Comparison of ENCODE assay signal across 28 cellular contexts in the genomic region with DNA sequence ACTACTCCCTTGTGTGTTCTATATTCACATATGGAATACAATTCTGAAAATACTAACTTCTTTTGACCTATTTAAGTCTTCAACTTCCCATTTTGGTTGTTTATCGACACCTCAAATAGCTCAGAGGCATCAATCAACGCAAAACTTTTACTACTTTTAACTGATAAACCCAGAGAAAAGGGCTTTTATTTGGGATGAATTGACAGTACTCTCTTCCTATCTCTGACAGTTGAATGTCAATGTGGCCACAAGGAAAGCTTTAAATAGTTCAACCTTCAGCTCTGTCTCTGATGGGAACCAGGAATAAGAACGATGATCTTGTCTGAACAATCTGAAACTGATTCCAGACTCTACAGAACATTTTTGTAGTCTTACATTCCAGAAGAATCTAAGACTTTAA. TPM values are rescaled to one million over a fixed set of nuclear protein-coding genes. Genes with fewer than 3 reads are reported as not detected.
DNase-seq lines count a peak whose midpoint lies in the region; ATAC-seq, FAIRE-seq and TF ChIP-seq lines count a peak whose summit lies in the region.
"Had no signal": no experiment of that assay in that cellular context is flagged by ENCODE, and none has a peak within 500 bp of the region (broad histone marks: within the 10 kb centered on the region; RNA-seq: fewer than 3 reads in every experiment).

No MANE protein-coding gene starts in this region.

- peak overlapping the region; percentile 62 to 87 (median 78); a peak in 21 of 22 replicates for H3K9ac ChIP-seq in BLaER1 treated with 17β-estradiol and CSF1 and Interleukin-3, amounts not matched to agents 10 nM and 100 nM
- H3K9ac ChIP-seq in K562 (ENCODE audit: insufficient read depth in 1 of 2, low read depth in 2 of 2, low read length in 2 of 2) = no peak overlapping the region

- no peak for FAIRE-seq in K562 (lab: Jason Lieb, UNC)
- FAIRE-seq: G401.6 had no signal

- no peak for ATAC-seq in K562
- ATAC-seq in activated CD8-positive, alpha-beta T cell treated with anti-CD3 and anti-CD28 coated beads, Interleukin-2, amount 10 ng/mL, durations not matched to agents 7 days and 5 days = no peak
- ATAC-seq in HG03097 (IDR thresholded peaks at IDR 0.05; ENCODE audit: low FRiP score, unreplicated experiment) = no peak
- ATAC-seq: HCT116, psoas muscle, sciatic nerve had no signal

- H2AFZ ChIP-seq in K562 (ENCODE audit: low read depth, low read length) (0 out of 2 replicates have a peak overlapping the region, but pooled peaks have one; percentile 44), neuron (ENCODE audit: low read depth, low read length) (peak overlapping the region; percentile 9)

- no peaks in the 10 kb centered on the region for H4K20me1 ChIP-seq in BLaER1 treated with 17β-estradiol and CSF1 and Interleukin-3, amounts not matched to agents 10 nM and 100 nM
- H4K20me1 ChIP-seq in K562 (replicated peaks; ENCODE audit: control insufficient read depth, insufficient read depth, low read length) = no peaks in the 10 kb centered on the region

- DNase-seq in KBM-7 (peak; percentile 74), K562 (ENCODE audit: extremely low read depth in 1 of 4, low spot score in 3 of 4) (no peak), glutamatergic neuron (no peak), NCI-H2107 treated with DMSO at 0.1 percent for 48 hours (lab: John Stamatoyannopoulos, UW; ENCODE audit: unreplicated experiment) (no peak)
- DNase-seq in activated CD8-positive, alpha-beta T cell treated with anti-CD3 and anti-CD28 coated beads, Interleukin-2, amount 10 ng/mL, durations not matched to agents 7 days and 5 days = no peak
- DNase-seq: activated CD4-positive, alpha-beta T cell treated with anti-CD3 and anti-CD28 coated beads, Interleukin-2, amount 10 ng/mL, durations not matched to agents 24 days and 14 days; amniotic stem cell; BE2C; Caco-2; immature natural killer cell; IMR-90; mesenchymal stem cell; NCI-H2029; NCI-H524; psoas muscle; SIG-M5; stimulated activated CD4-positive, alpha-beta T cell treated with anti-CD3 and anti-CD28 coated beads, Interleukin-4, amount 100 ng/mL, for 1 hour; WERI-Rb-1 had no signal

- no peaks in the 10 kb centered on the region for H3K36me3 ChIP-seq in BLaER1 treated with 17β-estradiol and CSF1 and Interleukin-3, amounts not matched to agents 10 nM and 100 nM
- H3K36me3 ChIP-seq in K562 (ENCODE audit: control insufficient read depth, insufficient read depth, low read length) (no peaks in the 10 kb centered on the region), neuron (ENCODE audit: insufficient read depth, low read length) (no peaks in the 10 kb centered on the region)
- H3K36me3 ChIP-seq: BE2C, breast epithelium, tibial nerve, WERI-Rb-1 had no signal

- peak overlapping the region; percentile 76 to 92 (median 87) for H3K4me2 ChIP-seq in BLaER1 treated with 17β-estradiol and CSF1 and Interleukin-3, amounts not matched to agents 10 nM and 100 nM
- no peak overlapping the region; the same call in 1 of the 2 replicates for H3K4me2 ChIP-seq in K562 (ENCODE audit: insufficient read depth, low read length)

- peak overlapping the region; percentile 66 to 97 (median 91); a peak in 21 of 22 replicates for H3K27ac ChIP-seq in BLaER1 treated with 17β-estradiol and CSF1 and Interleukin-3, amounts not matched to agents 10 nM and 100 nM
- no peak overlapping the region for H3K27ac ChIP-seq in K562 (ENCODE audit: extremely low read depth, low read depth, low read length)
- H3K27ac ChIP-seq: breast epithelium, psoas muscle, tibial nerve, WERI-Rb-1 had no signal

- no peaks in the 10 kb centered on the region for H3K9me3 Mint-ChIP-seq in activated CD8-positive, alpha-beta T cell treated with anti-CD3 and anti-CD28 coated beads, Interleukin-2, amount 10 ng/mL, durations not matched to agents 7 days and 5 days (ENCODE audit: insufficient read depth)
- H3K9me3 Mint-ChIP-seq in glutamatergic neuron (ENCODE audit: unreplicated experiment) = no peaks in the 10 kb centered on the region
- H3K9me3 Mint-ChIP-seq: activated CD4-positive, alpha-beta T cell treated with anti-CD3 and anti-CD28 coated beads, Interleukin-2, amount 10 ng/mL, durations not matched to agents 24 days and 14 days; activated naive CD4-positive, alpha-beta T cell treated with anti-CD3 and anti-CD28 coated beads, Interleukin-2, amount 50 U/mL, for 24 hours; immature natural killer cell; T-helper 2 cell treated with Interferon-gamma antibody and Interleukin-4, amounts not matched to agents 5 μg/mL and 100 μg/mL, for 36 hours had no signal

- H3K79me2 ChIP-seq in K562 (ENCODE audit: control insufficient read depth, insufficient read depth, low read length) = no peaks in the 10 kb centered on the region

- in situ Hi-C loops in KBM-7 (cut with MboI; ENCODE audit: low pct_unique_long_range_greater_than_20kb, low sequenced_read_pairs) = no loop called here
- in situ Hi-C loops in K562 (cut with MboI) = no loop called here

- H3K27me3 ChIP-seq in BLaER1 treated with 17β-estradiol and CSF1 and Interleukin-3, amounts not matched to agents 10 nM and 100 nM = no peaks in the 10 kb centered on the region
- no peaks in the 10 kb centered on the region for H3K27me3 ChIP-seq in K562 (ENCODE audit: control insufficient read depth in 2 of 2, insufficient read depth in 2 of 2, low read length in 2 of 2)
- no peaks in the 10 kb centered on the region for H3K27me3 ChIP-seq in neuron (ENCODE audit: insufficient read depth, low read length)
- H3K27me3 ChIP-seq: BE2C, breast epithelium, tibial nerve had no signal

- TF ChIP-seq CTCF in K562 (IDR thresholded peaks at IDR 0.05 in 2 of 3, conservative IDR thresholded peaks at IDR 0.05 in 1 of 3; ENCODE audit: insufficient read depth in 2 of 3, low read depth in 1 of 3, low read length in 3 of 3) = no peak
- no peak for TF ChIP-seq CTCF in glutamatergic neuron (IDR thresholded peaks at IDR 0.05; ENCODE audit: partially characterized antibody, unreplicated experiment)

- no peak overlapping the region for H3K4me3 Mint-ChIP-seq in activated CD8-positive, alpha-beta T cell treated with anti-CD3 and anti-CD28 coated beads, Interleukin-2, amount 10 ng/mL, durations not matched to agents 7 days and 5 days
- no peak overlapping the region for H3K4me3 Mint-ChIP-seq in glutamatergic neuron (ENCODE audit: unreplicated experiment)
- H3K4me3 Mint-ChIP-seq: activated CD4-positive, alpha-beta T cell treated with anti-CD3 and anti-CD28 coated beads, Interleukin-2, amount 10 ng/mL, durations not matched to agents 24 days and 14 days; activated naive CD4-positive, alpha-beta T cell treated with anti-CD3 and anti-CD28 coated beads, Interleukin-2, amount 50 U/mL, for 24 hours; immature natural killer cell; T-helper 2 cell treated with Interferon-gamma antibody and Interleukin-4, amounts not matched to agents 5 μg/mL and 100 μg/mL, for 36 hours had no signal

- CTCF ChIA-PET in K562 (lab: Yijun Ruan, JAX; ENCODE audit: low intra/inter-chr PET ratio) = no interaction called here
- CTCF ChIA-PET in activated CD8-positive, alpha-beta T cell treated with anti-CD3 and anti-CD28 coated beads, Interleukin-2, amount 10 ng/mL, durations not matched to agents 7 days and 5 days (lab: Charles Lee) = no interaction called here

- H3K9me3 ChIP-seq in BLaER1 treated with 17β-estradiol and CSF1 and Interleukin-3, amounts not matched to agents 10 nM and 100 nM (replicated peaks in 1 of 11) = peaks cover 0 to 14% (median 11%) of the 10 kb centered on the region in 11 experiments; a peak in 12 of 22 replicates
- H3K9me3 ChIP-seq in K562 (replicated peaks; ENCODE audit: control insufficient read depth, insufficient read depth, low read depth, low read length) (no peaks in the 10 kb centered on the region), neuron (ENCODE audit: low read length) (no peaks in the 10 kb centered on the region)
- H3K9me3 ChIP-seq: BE2C, breast epithelium, Caco-2, psoas muscle, tibial nerve had no signal

- H3K36me3 Mint-ChIP-seq in activated CD8-positive, alpha-beta T cell treated with anti-CD3 and anti-CD28 coated beads, Interleukin-2, amount 10 ng/mL, durations not matched to agents 7 days and 5 days (ENCODE audit: low read depth) = no peaks in the 10 kb centered on the region
- H3K36me3 Mint-ChIP-seq in glutamatergic neuron (ENCODE audit: unreplicated experiment) = no peaks in the 10 kb centered on the region
- H3K36me3 Mint-ChIP-seq: activated naive CD4-positive, alpha-beta T cell treated with anti-CD3 and anti-CD28 coated beads, Interleukin-2, amount 50 U/mL, for 24 hours; immature natural killer cell had no signal

- no TSS peak for BruUV-seq in K562 (replicated peaks; lab: Mats Ljungman, UMichigan)

- intact Hi-C loops in K562 (cut with micrococcal nuclease) = no loop called here

- TF ChIP-seq EP300 in K562 (IDR thresholded peaks at IDR 0.05; ENCODE audit: low read length) = no peak

- POLR2A ChIA-PET in K562 (lab: Yijun Ruan, JAX) = interaction anchor here (1.0 kb wide), 1 partner anchor 15 kb away, joined by 3 read pairs; no protein-coding TSS in a partner anchor
- POLR2A ChIA-PET in activated CD8-positive, alpha-beta T cell treated with anti-CD3 and anti-CD28 coated beads, Interleukin-2, amount 10 ng/mL, durations not matched to agents 7 days and 5 days (lab: Charles Lee) = no interaction called here

- no peak overlapping the region for H3K27ac Mint-ChIP-seq in activated CD8-positive, alpha-beta T cell treated with anti-CD3 and anti-CD28 coated beads, Interleukin-2, amount 10 ng/mL, durations not matched to agents 7 days and 5 days
- no peak overlapping the region for H3K27ac Mint-ChIP-seq in glutamatergic neuron (ENCODE audit: unreplicated experiment)
- H3K27ac Mint-ChIP-seq: activated CD4-positive, alpha-beta T cell treated with anti-CD3 and anti-CD28 coated beads, Interleukin-2, amount 10 ng/mL, durations not matched to agents 24 days and 14 days; activated naive CD4-positive, alpha-beta T cell treated with anti-CD3 and anti-CD28 coated beads, Interleukin-2, amount 50 U/mL, for 24 hours; immature natural killer cell; T-helper 2 cell treated with Interferon-gamma antibody and Interleukin-4, amounts not matched to agents 5 μg/mL and 100 μg/mL, for 36 hours had no signal

- H3K4me1 ChIP-seq in BLaER1 treated with 17β-estradiol and CSF1 and Interleukin-3, amounts not matched to agents 10 nM and 100 nM = peaks cover 64 to 99% (median 86%) of the 10 kb centered on the region in 10 experiments
- H3K4me1 ChIP-seq in K562 (replicated peaks in 1 of 2; ENCODE audit: control insufficient read depth in 2 of 2, insufficient read depth in 2 of 2, low read length in 2 of 2) (peaks cover 6 to 22% of the 10 kb centered on the region in 2 experiments; a peak in 4 of 5 replicates), neuron (ENCODE audit: insufficient read depth, low read length) (peaks cover 7% of the 10 kb centered on the region)
- H3K4me1 ChIP-seq: psoas muscle had no signal

- H3K4me3 ChIP-seq in BLaER1 treated with 17β-estradiol and CSF1 and Interleukin-3, amounts not matched to agents 10 nM and 100 nM = peak overlapping the region; percentile 3 to 37 (median 16); a peak in 13 of 20 replicates
- H3K4me3 ChIP-seq in K562 (no peak overlapping the region), neuron (ENCODE audit: low read length) (no peak overlapping the region)
- H3K4me3 ChIP-seq: breast epithelium, psoas muscle, tibial nerve had no signal

- TF ChIP-seq RAD21 in K562 (CRISPR knock-in tag; conservative IDR thresholded peaks at IDR 0.05 in 1 of 2, IDR thresholded peaks at IDR 0.05 in 1 of 2) = no peak

- H3K4me1 Mint-ChIP-seq in activated CD8-positive, alpha-beta T cell treated with anti-CD3 and anti-CD28 coated beads, Interleukin-2, amount 10 ng/mL, durations not matched to agents 7 days and 5 days (ENCODE audit: low read depth) = no peaks in the 10 kb centered on the region
- H3K4me1 Mint-ChIP-seq in glutamatergic neuron (ENCODE audit: low read depth, unreplicated experiment) = no peaks in the 10 kb centered on the region
- H3K4me1 Mint-ChIP-seq: immature natural killer cell had no signal

- H3K27me3 Mint-ChIP-seq in activated CD8-positive, alpha-beta T cell treated with anti-CD3 and anti-CD28 coated beads, Interleukin-2, amount 10 ng/mL, durations not matched to agents 7 days and 5 days (ENCODE audit: low read depth) = peaks cover 7% of the 10 kb centered on the region
- H3K27me3 Mint-ChIP-seq in glutamatergic neuron (ENCODE audit: unreplicated experiment) = no peaks in the 10 kb centered on the region
- H3K27me3 Mint-ChIP-seq: activated naive CD4-positive, alpha-beta T cell treated with anti-CD3 and anti-CD28 coated beads, Interleukin-2, amount 50 U/mL, for 24 hours had no signal

- 3% methylated on average over 3 of the region's 3 CpGs for WGBS in K562 (ENCODE audit: insufficient coverage, low coverage, missing lambda C conversion rate)

- H3K9me1 ChIP-seq in K562 (ENCODE audit: control insufficient read depth, insufficient read depth, low read length) = no peaks in the 10 kb centered on the region

- TF ChIP-seq POLR2A in K562 (conservative IDR thresholded peaks at IDR 0.05) = no peak

RNA-seq across cellular contexts. Expression of a gene that starts 53.9 kb away (rescaled TPM):
- total RNA-seq in K562 (2011; cell fraction: chromatin; rRNA removed; ENCODE audit: low replicate concordance) = 6.2 and 19.0 TPM in 2 replicates
- 4.0 and 5.5 TPM in 2 replicates for total RNA-seq in K562 (2011; cell fraction: nucleolus; rRNA removed)
- 8.2 and 9.7 TPM in 2 replicates for total RNA-seq in K562 (2011; cell fraction: nucleoplasm; rRNA removed)
- total RNA-seq in K562 (2014; rRNA removed) = 7.0 and 8.4 TPM in 2 replicates
- 13.7 and 14.7 TPM in 2 replicates for total RNA-seq in K562 (2014; rRNA removed; fragmentation: Illumina TruSeq; extraction: Trizol)
- 13.5 and 13.9 TPM in 2 replicates for total RNA-seq in K562 (2015; rRNA removed; fragmentation: Illumina TruSeq; extraction: Trizol)
- 9.9 and 10.7 TPM in 2 replicates for total RNA-seq in K562 (2021)
- 9.7 and 11.1 TPM in 2 replicates for polyA plus RNA-seq in K562 (2011; rRNA removed)
- polyA plus RNA-seq in K562 (2011; cell fraction: cytosol; rRNA removed) = 2.5 and 5.2 TPM in 2 replicates
- 8.4 and 11.7 TPM in 2 replicates for polyA plus RNA-seq in K562 (2011; cell fraction: nucleus; rRNA removed)
- polyA plus RNA-seq in K562 (2012) = 5.0 TPM in 2 replicates
- 6.7 and 7.5 TPM in 2 replicates for polyA plus RNA-seq in K562 (2014; fragmentation: Illumina TruSeq; extraction: Trizol)
- polyA plus RNA-seq in K562 (2014; fragmentation: Nextera tagmentation; extraction: Ambion mirVana) = 1 to 10 TPM; 3.9 to 6.9 TPM
- 4.7 and 4.9 TPM in 2 replicates for polyA plus RNA-seq in K562 (2014; rRNA removed)
- 31.1 and 33.0 TPM in 2 replicates for polyA minus RNA-seq in K562 (2011; rRNA and poly(A)+ RNA removed)
- 9.0 and 11.6 TPM in 2 replicates for polyA minus RNA-seq in K562 (2011; cell fraction: cytosol; rRNA and poly(A)+ RNA removed)
- 8.8 and 15.7 TPM in 2 replicates for polyA minus RNA-seq in K562 (2011; cell fraction: nucleus; rRNA and poly(A)+ RNA removed)
- 10 to 100 TPM; 24.1 to 25.1 TPM for total RNA-seq in activated CD8-positive, alpha-beta T cell treated with anti-CD3 and anti-CD28 coated beads, Interleukin-2, amount 10 ng/mL, durations not matched to agents 7 days and 5 days
- 10.1 TPM for total RNA-seq in glutamatergic neuron (ENCODE audit: unreplicated experiment)

Comparison
In these comparisons a context has a peak if more than half of its experiments do, and no peak if none do; other contexts are left out.
1. H3K4me3 ChIP-seq: peak in BLaER1 treated with 17β-estradiol and CSF1 and Interleukin-3, amounts not matched to agents 10 nM and 100 nM (10 of 10); none in K562 (single experiment) and neuron (single experiment).
2. H3K9ac ChIP-seq: peak in BLaER1 treated with 17β-estradiol and CSF1 and Interleukin-3, amounts not matched to agents 10 nM and 100 nM (11 of 11); none in K562 (0 of 2).